In the genomic region with DNA sequence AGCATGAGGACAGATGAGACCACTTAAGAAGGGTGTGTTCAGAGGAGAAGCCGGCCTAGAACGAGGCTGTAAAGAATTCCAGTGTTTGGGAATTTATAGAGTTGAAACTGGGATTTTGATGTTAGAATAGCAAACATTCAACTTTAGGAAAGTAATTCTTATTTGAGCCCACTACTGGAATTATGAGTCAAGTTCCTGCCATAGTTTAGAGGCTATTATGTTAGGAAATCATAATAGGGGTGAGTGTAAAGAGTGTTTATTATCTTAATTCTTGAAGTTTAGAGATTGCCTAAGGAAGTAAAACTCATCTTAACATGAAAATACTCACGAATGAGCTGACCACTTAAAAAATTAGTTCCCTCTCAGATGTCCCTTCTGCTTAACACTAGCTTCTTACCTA, we compare ENCODE assay signal across 13 cellular contexts. TPM values are rescaled to one million over a fixed set of nuclear protein-coding genes. Genes with fewer than 3 reads are reported as not detected.
A peak's percentile ranks its signal among the peaks of the same experiment; 100 is the strongest.
DNase-seq lines count a peak whose midpoint lies in the region; ATAC-seq lines count a peak whose summit lies in the region.
"Had no signal": no experiment of that assay in that cellular context is flagged by ENCODE, and none has a peak within 500 bp of the region (broad histone marks: within the 10 kb centered on the region; RNA-seq: fewer than 3 reads in every experiment).

No MANE protein-coding gene starts in this region.

- H3K4ac ChIP-seq in mesendoderm (ENCODE audit: low read depth, low read length): no peak overlapping the region

- H3K56ac ChIP-seq in mesendoderm (ENCODE audit: low read length): no peak overlapping the region

- no CpG with 5 or more reads among the region's 3 CpGs for WGBS in mesendoderm (ENCODE audit: extremely low coverage, insufficient coverage, low lambda C conversion rate)

- H3K4me1 Mint-ChIP-seq in CD4-positive, CD25-positive, alpha-beta regulatory T cell: peaks cover 31 to 67% (median 57%) of the 10 kb centered on the region in 4 donors
- H3K4me1 Mint-ChIP-seq in naive B cell: peaks cover 20 to 50% (median 34%) of the 10 kb centered on the region in 3 donors

- peak overlapping the region; percentile 99 for H3K4me3 ChIP-seq in CD4-positive, CD25-positive, alpha-beta regulatory T cell (ENCODE audit: low read depth, low read length)
- H3K4me3 ChIP-seq in HUES6 (ENCODE audit: low read depth, low read length) (peak overlapping the region; percentile 93), adipocyte (ENCODE audit: low read length) (peak overlapping the region; percentile 97), mesendoderm (ENCODE audit: low read length) (no peak overlapping the region)

- H3K18ac ChIP-seq in mesendoderm (ENCODE audit: low read length): no peak overlapping the region

- H3K79me1 ChIP-seq in mesendoderm (ENCODE audit: low read length): peaks cover 3% of the 10 kb centered on the region

- H4K8ac ChIP-seq in mesendoderm (ENCODE audit: low read depth, low read length): no peak overlapping the region

- no peak overlapping the region for H2BK15ac ChIP-seq in mesendoderm (replicated peaks; ENCODE audit: low read depth)

- H3K36me3 ChIP-seq in CD4-positive, CD25-positive, alpha-beta regulatory T cell (ENCODE audit: control insufficient read depth, insufficient read depth, low read length): peaks cover 21% of the 10 kb centered on the region
- H3K36me3 ChIP-seq in HUES6 (ENCODE audit: control insufficient read depth, insufficient read depth, low read length) (peaks cover 28% of the 10 kb centered on the region), adipocyte (ENCODE audit: control insufficient read depth, insufficient read depth, low read length, severe bottlenecking) (peaks cover 20% of the 10 kb centered on the region), mesendoderm (ENCODE audit: control insufficient read depth, insufficient read depth, low read length) (no peaks in the 10 kb centered on the region)

- H3K23ac ChIP-seq in mesendoderm (ENCODE audit: low read length): no peak overlapping the region

- H2BK5ac ChIP-seq in mesendoderm (ENCODE audit: low read length): no peak overlapping the region

- DNase-seq in CD4-positive, CD25-positive, alpha-beta regulatory T cell: no peak
- DNase-seq in adipocyte (ENCODE audit: low read depth): peak; percentile 12
- DNase-seq in naive B cell: no peak
- no peak for DNase-seq in mesendoderm
- no peak for DNase-seq in GM19238 (ENCODE audit: insufficient read length, low spot score)
- DNase-seq: NCI-H524, right cardiac atrium, T-helper 9 cell had no signal

- no peaks in the 10 kb centered on the region for H3K9me3 ChIP-seq in CD4-positive, CD25-positive, alpha-beta regulatory T cell (ENCODE audit: control insufficient read depth in 2 of 2, low read length in 2 of 2)
- H3K9me3 ChIP-seq in HUES6 (ENCODE audit: control insufficient read depth, insufficient read depth, low read depth, low read length) (no peaks in the 10 kb centered on the region), adipocyte (ENCODE audit: control insufficient read depth, low read length) (no peaks in the 10 kb centered on the region)

- H3K4me2 ChIP-seq in mesendoderm (ENCODE audit: low read length): no peak overlapping the region

- H3K9ac ChIP-seq in HUES6 (ENCODE audit: low read length) (no peak overlapping the region), adipocyte (ENCODE audit: low read length) (no peak overlapping the region), mesendoderm (ENCODE audit: low read length) (no peak overlapping the region)

- no peak for ATAC-seq in CD4-positive, CD25-positive, alpha-beta regulatory T cell (ENCODE audit: low read depth in 2 of 2)
- ATAC-seq in naive B cell (ENCODE audit: low read depth in 2 of 2) (no peak), HG03280 (IDR thresholded peaks at IDR 0.05; ENCODE audit: unreplicated experiment) (no peak), GM21381 (IDR thresholded peaks at IDR 0.05; ENCODE audit: unreplicated experiment) (no peak)
- ATAC-seq: left lobe of liver, right cardiac atrium had no signal

- H3K79me2 ChIP-seq in mesendoderm (ENCODE audit: control insufficient read depth, insufficient read depth, low read length): peaks cover 26% of the 10 kb centered on the region

- no peak overlapping the region for H2BK120ac ChIP-seq in mesendoderm (ENCODE audit: low read depth, low read length)

- H3K27ac Mint-ChIP-seq in CD4-positive, CD25-positive, alpha-beta regulatory T cell: peak overlapping the region; percentile 60 to 100 (median 94)
- H3K27ac Mint-ChIP-seq in naive B cell: peak overlapping the region in 2 of 6 donors; percentile 26 to 99

- H3K4me1 ChIP-seq in CD4-positive, CD25-positive, alpha-beta regulatory T cell (ENCODE audit: control insufficient read depth, insufficient read depth, low read length, poor library complexity, severe bottlenecking): peaks cover 62% of the 10 kb centered on the region
- peaks cover 13% of the 10 kb centered on the region; the same call in 1 of the 2 replicates for H3K4me1 ChIP-seq in HUES6 (ENCODE audit: control insufficient read depth, insufficient read depth, low read length)
- H3K4me1 ChIP-seq in adipocyte (ENCODE audit: control insufficient read depth, insufficient read depth, low read length): peaks cover 23% of the 10 kb centered on the region
- no peaks in the 10 kb centered on the region for H3K4me1 ChIP-seq in mesendoderm (ENCODE audit: control insufficient read depth, low read depth, low read length)

- H2AK5ac ChIP-seq in mesendoderm (ENCODE audit: low read length): no peak overlapping the region

- H3K27me3 ChIP-seq in CD4-positive, CD25-positive, alpha-beta regulatory T cell (ENCODE audit: control insufficient read depth, insufficient read depth, low read length): no peaks in the 10 kb centered on the region
- H3K27me3 ChIP-seq in HUES6 (ENCODE audit: control insufficient read depth, insufficient read depth, low read length): 0 out of 2 replicates have a peak, but pooled peaks cover 2% of the 10 kb centered on the region
- no peaks in the 10 kb centered on the region for H3K27me3 ChIP-seq in adipocyte (replicated peaks; ENCODE audit: control insufficient read depth, insufficient read depth, low read length)
- no peaks in the 10 kb centered on the region for H3K27me3 ChIP-seq in mesendoderm (ENCODE audit: insufficient read depth, low read length, poor library complexity)

- H3K27me3 Mint-ChIP-seq in CD4-positive, CD25-positive, alpha-beta regulatory T cell: peaks cover 9% of the 10 kb centered on the region
- no peaks in the 10 kb centered on the region for H3K27me3 Mint-ChIP-seq in naive B cell

- H3K4me3 Mint-ChIP-seq in CD4-positive, CD25-positive, alpha-beta regulatory T cell: peak overlapping the region; percentile 89 to 100 (median 98)
- peak overlapping the region in 6 of 8 donors; percentile 2 to 100 (median 94) for H3K4me3 Mint-ChIP-seq in naive B cell

- peaks cover 13% of the 10 kb centered on the region for H3K36me3 Mint-ChIP-seq in CD4-positive, CD25-positive, alpha-beta regulatory T cell
- no peaks in the 10 kb centered on the region for H3K36me3 Mint-ChIP-seq in naive B cell

- peaks cover 0 to 1% (median 0%) of the 10 kb centered on the region in 7 donors for H3K9me3 Mint-ChIP-seq in CD4-positive, CD25-positive, alpha-beta regulatory T cell
- no peaks in the 10 kb centered on the region for H3K9me3 Mint-ChIP-seq in naive B cell

- no peak overlapping the region for H4K5ac ChIP-seq in mesendoderm (ENCODE audit: low read length)

- H3K27ac ChIP-seq in CD4-positive, CD25-positive, alpha-beta regulatory T cell (ENCODE audit: insufficient read depth, low read length, poor library complexity, severe bottlenecking): peak overlapping the region; percentile 100
- no peak overlapping the region for H3K27ac ChIP-seq in HUES6 (ENCODE audit: low read depth, low read length)
- no peak overlapping the region for H3K27ac ChIP-seq in mesendoderm (ENCODE audit: low read depth, low read length)

RNA-seq across cellular contexts. Expression of gene CBLL1, which starts 2.1 kb away (rescaled TPM):
- 66.9 TPM for total RNA-seq in CD4-positive, CD25-positive, alpha-beta regulatory T cell
- 100 to 1,000 TPM; 127 to 150 (median 143) TPM for polyA plus RNA-seq in CD4-positive, CD25-positive, alpha-beta regulatory T cell
- 100 to 1,000 TPM in 1 of 6 donors, 10 to 100 TPM in 5; 68.2 to 118 (median 75.4) TPM for polyA plus RNA-seq in naive B cell (ENCODE audit: low read depth in 6 of 6)
- polyA plus RNA-seq in mesendoderm (2013, experiment 1 of 2): 36.4 TPM
- polyA plus RNA-seq in mesendoderm (2013, experiment 2 of 2): 38.2 TPM

RNA-seq across cellular contexts. Expression of gene SLC26A3, which starts 57.0 kb away (rescaled TPM):
- total RNA-seq in CD4-positive, CD25-positive, alpha-beta regulatory T cell: not detected
- under 1 TPM in 1 of 4 donors, not detected in 3; 0.26 TPM for polyA plus RNA-seq in CD4-positive, CD25-positive, alpha-beta regulatory T cell
- not detected for polyA plus RNA-seq in naive B cell (ENCODE audit: low read depth in 6 of 6)
- not detected for polyA plus RNA-seq in mesendoderm (2013, experiment 1 of 2)
- not detected for polyA plus RNA-seq in mesendoderm (2013, experiment 2 of 2)
- total RNA-seq: HT1080, right cardiac atrium had no signal
